In genomic region chr5:107743357-107744000, GRCh38 we compare ENCODE assay signal across 1 cellular context.
TF ChIP-seq lines count a peak whose summit lies in the region.

No MANE protein-coding gene starts in this region.

TF ChIP-seq in SK-N-SH treated with all-trans-retinoic acid at 6 μM for 48 hours, 23 proteins besides CTCF, POLR2A, EP300 and RAD21 (continued from another document):
- TF ChIP-seq CSRNP3 (CRISPR knock-in tag; IDR thresholded peaks at IDR 0.05), result no peak
- TF ChIP-seq CREB5 (CRISPR knock-in tag; IDR thresholded peaks at IDR 0.05; ENCODE audit: low read depth), result no peak
- no peak for TF ChIP-seq OSR1 (CRISPR knock-in tag; IDR thresholded peaks at IDR 0.05)
- no peak for TF ChIP-seq ZC3H10 (CRISPR knock-in tag; IDR thresholded peaks at IDR 0.05)
- TF ChIP-seq ESRRG (CRISPR knock-in tag; IDR thresholded peaks at IDR 0.05), result no peak
